ENCODE assay signal across 11 cellular contexts in genomic region chr19:41861846-41862245, GRCh38. TPM values are rescaled to one million over a fixed set of nuclear protein-coding genes. Genes with fewer than 3 reads are reported as not detected.
DNase-seq lines count a peak whose midpoint lies in the region; ATAC-seq and TF ChIP-seq lines count a peak whose summit lies in the region.
"Had no signal": no experiment of that assay in that cellular context is flagged by ENCODE, and none has a peak within 500 bp of the region (broad histone marks: within the 10 kb centered on the region; RNA-seq: fewer than 3 reads in every experiment).

No MANE protein-coding gene starts in this region.

- peaks cover 66% of the 10 kb centered on the region for H3K79me2 ChIP-seq in MM.1S (ENCODE audit: low read length)

- H2AFZ ChIP-seq in MM.1S (ENCODE audit: low read length): no peak overlapping the region

- H3K9me3 Mint-ChIP-seq in CD8-positive, alpha-beta memory T cell: no peaks in the 10 kb centered on the region
- no peaks in the 10 kb centered on the region for H3K9me3 Mint-ChIP-seq in chondrocyte (ENCODE audit: low read depth)
- no peaks in the 10 kb centered on the region for H3K9me3 Mint-ChIP-seq in natural killer cell

- peaks cover 51 to 62% (median 56%) of the 10 kb centered on the region in 3 donors for H3K4me1 Mint-ChIP-seq in CD8-positive, alpha-beta memory T cell
- H3K4me1 Mint-ChIP-seq in chondrocyte (ENCODE audit: low read depth) (peaks cover 51% of the 10 kb centered on the region), natural killer cell (peaks cover 35 to 57% of the 10 kb centered on the region in 2 donors)

- no peak for DNase-seq in CD8-positive, alpha-beta memory T cell
- DNase-seq in MM.1S (no peak), chondrocyte (ENCODE audit: low spot score) (no peak), natural killer cell (no peak), NCI-H446 treated with DMSO at 0.1 percent for 48 hours (lab: John Stamatoyannopoulos, UW) (no peak), DMS79 (lab: John Stamatoyannopoulos, UW) (no peak)
- DNase-seq in stimulated activated naive CD4-positive, alpha-beta T cell treated with Interleukin-2 at 50 U/mL for 16 hours (lab: John Stamatoyannopoulos, UW): no peak
- DNase-seq: NCI-H2029, thyroid gland had no signal

- peaks cover 5 to 62% (median 20%) of the 10 kb centered on the region in 3 donors for H3K36me3 Mint-ChIP-seq in CD8-positive, alpha-beta memory T cell
- H3K36me3 Mint-ChIP-seq in chondrocyte (ENCODE audit: low read depth) (peaks cover 42% of the 10 kb centered on the region), natural killer cell (no peaks in the 10 kb centered on the region)

- peaks cover 62% of the 10 kb centered on the region for H3K4me1 ChIP-seq in CD8-positive, alpha-beta memory T cell (ENCODE audit: insufficient read depth, low read length)
- peaks cover 50% of the 10 kb centered on the region for H3K4me1 ChIP-seq in MM.1S (ENCODE audit: low read length)

- H3K27ac Mint-ChIP-seq in CD8-positive, alpha-beta memory T cell: peak overlapping the region; percentile 51 to 100 (median 92)
- peak overlapping the region; percentile 61 for H3K27ac Mint-ChIP-seq in chondrocyte (ENCODE audit: unreplicated experiment)
- H3K27ac Mint-ChIP-seq in natural killer cell: peak overlapping the region; percentile 94 to 96

- H3K27me3 Mint-ChIP-seq in CD8-positive, alpha-beta memory T cell: peaks cover 0 to 4% of the 10 kb centered on the region in 2 donors
- H3K27me3 Mint-ChIP-seq in chondrocyte (ENCODE audit: low read depth) (no peaks in the 10 kb centered on the region), natural killer cell (ENCODE audit: low read depth in 2 of 2) (no peaks in the 10 kb centered on the region)

- H3K4me3 ChIP-seq in CD8-positive, alpha-beta memory T cell (ENCODE audit: low read length): no peak overlapping the region
- H3K4me3 ChIP-seq in MM.1S (ENCODE audit: low read length): peak overlapping the region; percentile 97; the same call in 1 of the 2 replicates

- peaks cover 18% of the 10 kb centered on the region for H4K20me1 ChIP-seq in MM.1S (ENCODE audit: insufficient read depth, low read length)

- H3K27ac ChIP-seq in CD8-positive, alpha-beta memory T cell (ENCODE audit: low read depth, low read length): peak overlapping the region; percentile 93
- no peak overlapping the region for H3K27ac ChIP-seq in MM.1S (ENCODE audit: low read length)
- H3K27ac ChIP-seq: thyroid gland had no signal

- no peaks in the 10 kb centered on the region for H3K9me3 ChIP-seq in CD8-positive, alpha-beta memory T cell (ENCODE audit: low read length)
- no peaks in the 10 kb centered on the region for H3K9me3 ChIP-seq in MM.1S (replicated peaks; ENCODE audit: insufficient read depth, low read length)
- H3K9me3 ChIP-seq: thyroid gland had no signal

- H3K9me2 ChIP-seq in MM.1S (replicated peaks; ENCODE audit: insufficient read depth, low read length): no peaks in the 10 kb centered on the region

- POLR2A ChIA-PET in CD8-positive, alpha-beta memory T cell (lab: Charles Lee): interaction anchor here (1.0 to 3.7 kb wide), 5 partner anchors 11 to 84 kb away, joined by 3 to 72 read pairs (median 24); no protein-coding TSS in a partner anchor

- H3K4me3 Mint-ChIP-seq in CD8-positive, alpha-beta memory T cell: peak overlapping the region; percentile 87 to 99 (median 92)
- H3K4me3 Mint-ChIP-seq in chondrocyte (ENCODE audit: unreplicated experiment) (peak overlapping the region; percentile 96), natural killer cell (peak overlapping the region; percentile 74)

- peaks cover 49% of the 10 kb centered on the region for H3K36me3 ChIP-seq in CD8-positive, alpha-beta memory T cell (ENCODE audit: insufficient read depth, low read length)
- H3K36me3 ChIP-seq in MM.1S (replicated peaks; ENCODE audit: insufficient read depth, low read length): peaks cover 12% of the 10 kb centered on the region; the same call in 1 of the 2 replicates

- no peak for TF ChIP-seq CTCF in MM.1S (IDR thresholded peaks at IDR 0.05; ENCODE audit: low read length)
- no peak for TF ChIP-seq CTCF in chondrocyte (IDR thresholded peaks at IDR 0.05)
- TF ChIP-seq CTCF in natural killer cell (IDR thresholded peaks at IDR 0.05): no peak

- peak overlapping the region; percentile 87 for H3K4me2 ChIP-seq in MM.1S (ENCODE audit: low read depth, low read length)

- H3F3A ChIP-seq in MM.1S (ENCODE audit: insufficient read depth, low read length): peaks cover 34% of the 10 kb centered on the region

- H3K9ac ChIP-seq in MM.1S (ENCODE audit: low read length): peak overlapping the region; percentile 99; the same call in 1 of the 2 replicates

- intact Hi-C loops in natural killer cell (cut with micrococcal nuclease): no loop called here

- no peaks in the 10 kb centered on the region for H3K27me3 ChIP-seq in CD8-positive, alpha-beta memory T cell (ENCODE audit: insufficient read depth, low read length, poor library complexity, severe bottlenecking)
- H3K27me3 ChIP-seq in MM.1S (replicated peaks; ENCODE audit: insufficient read depth, low read length): no peaks in the 10 kb centered on the region
- H3K27me3 ChIP-seq: thyroid gland had no signal

- CTCF ChIA-PET in CD8-positive, alpha-beta memory T cell (lab: Charles Lee): interaction anchor here (0.7 to 16.3 kb wide), 8 partner anchors 10 to 173 kb away, joined by 3 to 227 read pairs (median 31); partner anchors contain the start of genes ARHGEF1 and RABAC1

- no peak for ATAC-seq in natural killer cell
- no peak for ATAC-seq in GM18520 (IDR thresholded peaks at IDR 0.05; ENCODE audit: unreplicated experiment)
- ATAC-seq: activated CD4-positive, CD25-positive, alpha-beta regulatory T cell treated with anti-CD3 and anti-CD28 coated beads, Interleukin-2, amount 50 U/mL, for 24 hours had no signal

RNA-seq across cellular contexts. Expression of gene RPS19, which starts 1.8 kb away (rescaled TPM):
- 1,000 to 10,000 TPM; 3,036 to 3,142 TPM for total RNA-seq in CD8-positive, alpha-beta memory T cell
- 6,195 TPM for polyA plus RNA-seq in CD8-positive, alpha-beta memory T cell
- total RNA-seq in chondrocyte (1,424 to 1,797 TPM (median 1,457 TPM) in 3 replicates), natural killer cell (1,000 to 10,000 TPM; 1,358 to 1,814 (median 1,709) TPM)

RNA-seq across cellular contexts. Expression of gene CD79A, which starts 15.2 kb away (rescaled TPM):
- total RNA-seq in CD8-positive, alpha-beta memory T cell: 1 to 10 TPM; 1.3 to 2.2 TPM
- polyA plus RNA-seq in CD8-positive, alpha-beta memory T cell: 9.4 TPM
- 0.36 TPM in 1 of 3 replicates, not detected in the others for total RNA-seq in chondrocyte
- 10 to 100 TPM in 1 of 3 donors, 1 to 10 TPM in 2; 5.6 to 35.5 (median 6.0) TPM for total RNA-seq in natural killer cell

RNA-seq across cellular contexts. Expression of gene DMRTC2, which starts 17.0 kb away (rescaled TPM):
- not detected for total RNA-seq in CD8-positive, alpha-beta memory T cell
- not detected for polyA plus RNA-seq in CD8-positive, alpha-beta memory T cell
- total RNA-seq in chondrocyte (not detected in 3 replicates), natural killer cell (not detected)

RNA-seq across cellular contexts. Expression of gene LYPD4, which starts 17.4 kb away (rescaled TPM):
- not detected for total RNA-seq in CD8-positive, alpha-beta memory T cell
- polyA plus RNA-seq in CD8-positive, alpha-beta memory T cell: not detected
- total RNA-seq in chondrocyte (not detected in 3 replicates), natural killer cell (not detected)
- total RNA-seq: thyroid gland had no signal

RNA-seq across cellular contexts. Expression of gene ARHGEF1, which starts 21.1 kb away (rescaled TPM):
- total RNA-seq in CD8-positive, alpha-beta memory T cell: 100 to 1,000 TPM; 295 to 312 TPM
- polyA plus RNA-seq in CD8-positive, alpha-beta memory T cell: 350 TPM
- 70.5 to 105 TPM (median 73.2 TPM) in 3 replicates for total RNA-seq in chondrocyte
- 1,000 to 10,000 TPM; 1,177 to 1,409 (median 1,354) TPM for total RNA-seq in natural killer cell
